Comparison of ENCODE assay signal across 1 cellular context in the genomic region with DNA sequence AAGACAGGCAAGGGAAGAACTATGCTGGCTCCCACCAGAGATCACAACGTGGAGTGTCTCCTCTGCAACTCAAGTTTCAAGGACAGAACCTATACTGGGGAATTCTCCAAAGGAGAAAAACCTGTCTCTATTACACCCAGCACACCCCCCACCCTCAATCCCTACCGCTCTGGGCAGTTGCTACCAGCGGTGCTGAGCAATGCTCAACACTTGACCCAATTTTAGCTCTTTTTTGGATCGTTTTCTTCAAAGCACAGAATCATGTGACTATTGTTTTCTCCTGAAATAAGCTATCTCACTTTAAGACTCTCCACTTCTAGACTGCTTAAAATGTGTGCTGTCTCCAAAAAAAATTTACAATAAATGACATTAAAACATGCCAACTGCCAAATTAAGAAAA.
TF ChIP-seq lines count a peak whose summit lies in the region.

No MANE protein-coding gene starts in this region.

TF ChIP-seq in GM23338, 12 proteins besides CTCF, POLR2A, EP300 and RAD21 (continued from another document):
- TF ChIP-seq, protein P1, sequence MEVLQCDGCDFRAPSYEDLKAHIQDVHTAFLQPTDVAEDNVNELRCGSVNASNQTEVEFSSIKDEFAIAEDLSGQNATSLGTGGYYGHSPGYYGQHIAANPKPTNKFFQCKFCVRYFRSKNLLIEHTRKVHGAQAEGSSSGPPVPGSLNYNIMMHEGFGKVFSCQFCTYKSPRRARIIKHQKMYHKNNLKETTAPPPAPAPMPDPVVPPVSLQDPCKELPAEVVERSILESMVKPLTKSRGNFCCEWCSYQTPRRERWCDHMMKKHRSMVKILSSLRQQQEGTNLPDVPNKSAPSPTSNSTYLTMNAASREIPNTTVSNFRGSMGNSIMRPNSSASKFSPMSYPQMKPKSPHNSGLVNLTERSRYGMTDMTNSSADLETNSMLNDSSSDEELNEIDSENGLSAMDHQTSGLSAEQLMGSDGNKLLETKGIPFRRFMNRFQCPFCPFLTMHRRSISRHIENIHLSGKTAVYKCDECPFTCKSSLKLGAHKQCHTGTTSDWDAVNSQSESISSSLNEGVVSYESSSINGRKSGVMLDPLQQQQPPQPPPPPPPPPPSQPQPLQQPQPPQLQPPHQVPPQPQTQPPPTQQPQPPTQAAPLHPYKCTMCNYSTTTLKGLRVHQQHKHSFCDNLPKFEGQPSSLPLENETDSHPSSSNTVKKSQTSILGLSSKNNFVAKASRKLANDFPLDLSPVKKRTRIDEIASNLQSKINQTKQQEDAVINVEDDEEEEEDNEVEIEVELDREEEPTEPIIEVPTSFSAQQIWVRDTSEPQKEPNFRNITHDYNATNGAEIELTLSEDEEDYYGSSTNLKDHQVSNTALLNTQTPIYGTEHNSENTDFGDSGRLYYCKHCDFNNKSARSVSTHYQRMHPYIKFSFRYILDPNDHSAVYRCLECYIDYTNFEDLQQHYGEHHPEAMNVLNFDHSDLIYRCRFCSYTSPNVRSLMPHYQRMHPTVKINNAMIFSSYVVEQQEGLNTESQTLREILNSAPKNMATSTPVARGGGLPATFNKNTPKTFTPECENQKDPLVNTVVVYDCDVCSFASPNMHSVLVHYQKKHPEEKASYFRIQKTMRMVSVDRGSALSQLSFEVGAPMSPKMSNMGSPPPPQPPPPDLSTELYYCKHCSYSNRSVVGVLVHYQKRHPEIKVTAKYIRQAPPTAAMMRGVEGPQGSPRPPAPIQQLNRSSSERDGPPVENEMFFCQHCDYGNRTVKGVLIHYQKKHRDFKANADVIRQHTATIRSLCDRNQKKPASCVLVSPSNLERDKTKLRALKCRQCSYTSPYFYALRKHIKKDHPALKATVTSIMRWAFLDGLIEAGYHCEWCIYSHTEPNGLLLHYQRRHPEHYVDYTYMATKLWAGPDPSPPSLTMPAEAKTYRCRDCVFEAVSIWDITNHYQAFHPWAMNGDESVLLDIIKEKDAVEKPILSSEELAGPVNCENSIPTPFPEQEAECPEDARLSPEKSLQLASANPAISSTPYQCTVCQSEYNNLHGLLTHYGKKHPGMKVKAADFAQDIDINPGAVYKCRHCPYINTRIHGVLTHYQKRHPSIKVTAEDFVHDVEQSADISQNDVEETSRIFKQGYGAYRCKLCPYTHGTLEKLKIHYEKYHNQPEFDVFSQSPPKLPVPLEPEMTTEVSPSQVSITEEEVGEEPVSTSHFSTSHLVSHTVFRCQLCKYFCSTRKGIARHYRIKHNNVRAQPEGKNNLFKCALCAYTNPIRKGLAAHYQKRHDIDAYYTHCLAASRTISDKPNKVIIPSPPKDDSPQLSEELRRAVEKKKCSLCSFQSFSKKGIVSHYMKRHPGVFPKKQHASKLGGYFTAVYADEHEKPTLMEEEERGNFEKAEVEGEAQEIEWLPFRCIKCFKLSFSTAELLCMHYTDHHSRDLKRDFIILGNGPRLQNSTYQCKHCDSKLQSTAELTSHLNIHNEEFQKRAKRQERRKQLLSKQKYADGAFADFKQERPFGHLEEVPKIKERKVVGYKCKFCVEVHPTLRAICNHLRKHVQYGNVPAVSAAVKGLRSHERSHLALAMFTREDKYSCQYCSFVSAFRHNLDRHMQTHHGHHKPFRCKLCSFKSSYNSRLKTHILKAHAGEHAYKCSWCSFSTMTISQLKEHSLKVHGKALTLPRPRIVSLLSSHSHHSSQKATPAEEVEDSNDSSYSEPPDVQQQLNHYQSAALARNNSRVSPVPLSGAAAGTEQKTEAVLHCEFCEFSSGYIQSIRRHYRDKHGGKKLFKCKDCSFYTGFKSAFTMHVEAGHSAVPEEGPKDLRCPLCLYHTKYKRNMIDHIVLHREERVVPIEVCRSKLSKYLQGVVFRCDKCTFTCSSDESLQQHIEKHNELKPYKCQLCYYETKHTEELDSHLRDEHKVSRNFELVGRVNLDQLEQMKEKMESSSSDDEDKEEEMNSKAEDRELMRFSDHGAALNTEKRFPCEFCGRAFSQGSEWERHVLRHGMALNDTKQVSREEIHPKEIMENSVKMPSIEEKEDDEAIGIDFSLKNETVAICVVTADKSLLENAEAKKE (CRISPR knock-in tag; IDR thresholded peaks at IDR 0.05) = no peak
- TF ChIP-seq ZNF114 (CRISPR knock-in tag; IDR thresholded peaks at IDR 0.05) = no peak
- no peak for TF ChIP-seq EZH2 (IDR thresholded peaks at IDR 0.05; ENCODE audit: low read depth, unreplicated experiment)
- no peak for TF ChIP-seq NANOG (IDR thresholded peaks at IDR 0.05; ENCODE audit: borderline replicate concordance)
- TF ChIP-seq POLR2AphosphoS5 (IDR thresholded peaks at IDR 0.05; ENCODE audit: low read depth) = no peak
- TF ChIP-seq EZH2phosphoT487 (IDR thresholded peaks at IDR 0.05; ENCODE audit: unreplicated experiment) = no peak
- no peak for TF ChIP-seq CREB1 (CRISPR knock-in tag; IDR thresholded peaks at IDR 0.05; ENCODE audit: low read depth)
- TF ChIP-seq ETS1 (IDR thresholded peaks at IDR 0.05) = no peak
